10 cellular contexts compared by ENCODE assay signal in the genomic region with DNA sequence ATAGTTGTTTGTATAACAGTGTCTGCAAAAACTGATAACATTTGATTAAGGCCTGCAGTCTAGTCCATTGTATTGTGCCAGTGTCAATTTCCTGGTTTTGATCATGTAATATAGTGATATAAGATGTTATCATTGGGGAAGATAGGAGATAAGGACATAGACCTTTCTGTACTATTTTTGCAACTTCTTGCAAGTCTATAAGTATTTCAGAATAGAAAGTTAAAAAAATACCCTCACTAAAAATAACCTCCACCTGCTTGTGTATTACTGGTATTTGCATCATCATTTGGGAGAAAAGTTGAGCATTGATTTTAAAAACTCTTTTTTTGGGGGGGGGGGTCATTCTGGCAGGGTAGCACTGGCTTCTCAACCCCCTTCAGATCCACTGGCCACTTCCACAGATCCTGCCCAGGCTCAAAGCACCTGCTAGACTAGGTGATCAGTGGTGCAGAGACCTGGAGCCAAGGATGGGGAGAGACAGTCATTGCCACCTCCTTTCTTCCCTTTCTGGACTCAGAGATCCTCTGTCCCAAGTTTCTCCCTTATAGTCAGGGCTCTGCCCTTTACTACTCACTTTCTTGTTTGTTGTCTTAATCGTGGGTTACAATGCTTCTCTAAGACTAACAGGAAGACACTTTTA.
DNase-seq lines count a peak whose midpoint lies in the region; ATAC-seq, FAIRE-seq and TF ChIP-seq lines count a peak whose summit lies in the region.
"Had no signal": no experiment of that assay in that cellular context is flagged by ENCODE, and none has a peak within 500 bp of the region (broad histone marks: within the 10 kb centered on the region; RNA-seq: fewer than 3 reads in every experiment).

No MANE protein-coding gene starts in this region.

- H3K4me1 ChIP-seq in SJSA1 (replicated peaks) = peaks cover 26% of the 10 kb centered on the region
- peaks cover 6 to 21% (median 9%) of the 10 kb centered on the region in 3 donors for H3K4me1 ChIP-seq in esophagus squamous epithelium

- peaks cover 11% of the 10 kb centered on the region for H3K9me3 Mint-ChIP-seq in activated naive CD4-positive, alpha-beta T cell treated with anti-CD3 and anti-CD28 coated beads for 36 hours
- peaks cover 5% of the 10 kb centered on the region for H3K9me3 Mint-ChIP-seq in osteocyte (ENCODE audit: unreplicated experiment)

- peak overlapping the region; percentile 72 for H3K27ac ChIP-seq in SJSA1
- H3K27ac ChIP-seq in esophagus squamous epithelium = peak overlapping the region in 2 of 4 donors; percentile 19 to 61
- no peak overlapping the region for H3K27ac ChIP-seq in RWPE1
- H3K27ac ChIP-seq: GM23248 had no signal

- no peak overlapping the region for H3K4me3 Mint-ChIP-seq in activated naive CD4-positive, alpha-beta T cell treated with anti-CD3 and anti-CD28 coated beads for 36 hours
- H3K4me3 Mint-ChIP-seq in osteocyte (ENCODE audit: unreplicated experiment) = no peak overlapping the region
- H3K4me3 Mint-ChIP-seq: naive B cell had no signal

- no peak for DNase-seq in activated naive CD4-positive, alpha-beta T cell treated with anti-CD3 and anti-CD28 coated beads for 36 hours
- DNase-seq in activated naive CD4-positive, alpha-beta T cell treated with Interleukin-2 at 50 U/mL for 16 hours = no peak
- DNase-seq in GM19239 (ENCODE audit: insufficient read length, low spot score) = no peak
- peak in 1 of 2 experiments; percentile 40 for DNase-seq in SJSA1 (ENCODE audit: low read depth in 1 of 2, low spot score in 2 of 2)
- DNase-seq in osteocyte (ENCODE audit: extremely low spot score, unreplicated experiment) = no peak
- DNase-seq in esophagus squamous epithelium (lab: John Stamatoyannopoulos, UW) = no peak
- no peak for DNase-seq in RWPE1 (ENCODE audit: low spot score)

- H3K27me3 Mint-ChIP-seq in activated naive CD4-positive, alpha-beta T cell treated with anti-CD3 and anti-CD28 coated beads for 36 hours (ENCODE audit: low read depth) = no peaks in the 10 kb centered on the region
- no peaks in the 10 kb centered on the region for H3K27me3 Mint-ChIP-seq in osteocyte (ENCODE audit: unreplicated experiment)

- peak; percentile 72 for FAIRE-seq in GM19239 (lab: Jason Lieb, UNC)

- H3K27ac Mint-ChIP-seq in activated naive CD4-positive, alpha-beta T cell treated with anti-CD3 and anti-CD28 coated beads for 36 hours = peak overlapping the region; percentile 52
- H3K27ac Mint-ChIP-seq in osteocyte (ENCODE audit: unreplicated experiment) = peak overlapping the region; percentile 83

- H3K4me1 Mint-ChIP-seq in activated naive CD4-positive, alpha-beta T cell treated with anti-CD3 and anti-CD28 coated beads for 36 hours (ENCODE audit: low read depth) = peaks cover 72% of the 10 kb centered on the region
- H3K4me1 Mint-ChIP-seq in osteocyte (ENCODE audit: unreplicated experiment) = peaks cover 21% of the 10 kb centered on the region

- H3K27me3 ChIP-seq in SJSA1 (replicated peaks) (no peaks in the 10 kb centered on the region), esophagus squamous epithelium (no peaks in the 10 kb centered on the region)

- POLR2A ChIA-PET in RWPE1 (lab: Yijun Ruan, JAX; ENCODE audit: low non-redundant PET) = no interaction called here

- no peak for TF ChIP-seq POLR2A in esophagus squamous epithelium (IDR thresholded peaks at IDR 0.05)

- H3K4me3 ChIP-seq in SJSA1 (no peak overlapping the region), esophagus squamous epithelium (no peak overlapping the region)
- H3K4me3 ChIP-seq: GM23248 had no signal

- CTCF ChIA-PET in activated naive CD4-positive, alpha-beta T cell treated with anti-CD3 and anti-CD28 coated beads for 36 hours (lab: Charles Lee) = interaction anchor here (0.6 to 2.0 kb wide), 18 partner anchors 13 to 332 kb away, joined by 3 to 17 read pairs (median 4); partner anchors contain the start of genes ADRA2A and BBIP1
- CTCF ChIA-PET in RWPE1 (lab: Yijun Ruan, JAX) = interaction anchor here (0.6 to 1.1 kb wide), 17 partner anchors 8 to 1394 kb away, joined by 3 to 9 read pairs (median 4); partner anchors contain the start of genes BBIP1 and SHOC2

- H3K36me3 Mint-ChIP-seq in activated naive CD4-positive, alpha-beta T cell treated with anti-CD3 and anti-CD28 coated beads for 36 hours (ENCODE audit: low read depth) = peaks cover 7% of the 10 kb centered on the region
- H3K36me3 Mint-ChIP-seq in osteocyte (ENCODE audit: unreplicated experiment) = no peaks in the 10 kb centered on the region
- H3K36me3 Mint-ChIP-seq: naive B cell had no signal

- H3K9me3 ChIP-seq in SJSA1 (replicated peaks) (peaks cover 7% of the 10 kb centered on the region), esophagus squamous epithelium (no peaks in the 10 kb centered on the region)

- 6 to 11% methylated on average over 1 of the region's 1 CpG for WGBS in esophagus squamous epithelium, 2 donors

- ATAC-seq in HG02588 (IDR thresholded peaks at IDR 0.05; ENCODE audit: unreplicated experiment) = no peak

- intact Hi-C loops in activated naive CD4-positive, alpha-beta T cell treated with anti-CD3 and anti-CD28 coated beads for 36 hours (cut with micrococcal nuclease) = loop anchor here (1.0 to 2.0 kb wide), 12 partner anchors 55 to 852 kb away; partner anchors contain the start of genes BBIP1 and SHOC2
- intact Hi-C loops in esophagus squamous epithelium (cut with DNase I) = loop anchor here (10.0 kb wide), 2 partner anchors 132 to 148 kb away; no protein-coding TSS in a partner anchor

- TF ChIP-seq CTCF in osteocyte (IDR thresholded peaks at IDR 0.05) (no peak), esophagus squamous epithelium (IDR thresholded peaks at IDR 0.05) (no peak), RWPE1 (conservative IDR thresholded peaks at IDR 0.05; ENCODE audit: low read depth) (no peak)

- H3K36me3 ChIP-seq in SJSA1 = peaks cover 6% of the 10 kb centered on the region
- no peaks in the 10 kb centered on the region for H3K36me3 ChIP-seq in esophagus squamous epithelium
